11 cellular contexts compared by ENCODE assay signal in the genomic region with DNA sequence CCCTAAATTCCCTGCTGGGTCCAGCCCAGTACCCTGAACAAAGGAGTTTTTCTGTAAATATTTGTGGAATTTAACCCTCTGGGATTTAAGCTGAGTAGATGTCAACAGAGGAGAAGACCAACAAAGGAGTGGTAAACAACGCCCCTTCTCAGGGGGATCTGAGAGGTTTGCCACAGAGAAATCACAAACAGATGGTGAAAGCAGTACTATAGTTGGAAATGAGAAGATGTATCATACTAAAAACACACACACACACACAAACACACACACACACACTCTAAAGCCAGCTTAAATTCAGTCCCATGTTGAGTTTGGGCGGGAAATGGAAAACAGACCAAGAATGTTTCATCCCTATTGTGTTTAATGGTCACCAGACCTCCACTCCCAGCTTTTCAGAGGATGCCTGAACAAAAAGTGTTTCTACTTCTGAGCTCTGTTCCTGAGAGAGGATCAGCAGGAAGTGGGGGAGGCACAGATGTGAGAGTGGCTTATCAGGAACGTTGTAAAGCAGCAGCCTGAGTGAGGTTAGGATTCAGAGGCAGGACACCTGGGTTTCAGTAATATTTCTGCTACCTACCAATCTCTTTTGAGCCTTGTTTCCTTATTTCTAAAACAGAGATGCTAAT. TPM values are rescaled to one million over a fixed set of nuclear protein-coding genes. Genes with fewer than 3 reads are reported as not detected.
A peak's percentile ranks its signal among the peaks of the same experiment; 100 is the strongest.
DNase-seq lines count a peak whose midpoint lies in the region; ATAC-seq lines count a peak whose summit lies in the region.
"Had no signal": no experiment of that assay in that cellular context is flagged by ENCODE, and none has a peak within 500 bp of the region (broad histone marks: within the 10 kb centered on the region; RNA-seq: fewer than 3 reads in every experiment).

No MANE protein-coding gene starts in this region.

- H3K36me3 ChIP-seq in trophoblast cell (ENCODE audit: control insufficient read depth in 1 of 2, insufficient read depth in 2 of 2, low read length in 2 of 2): no peaks in the 10 kb centered on the region

- H3K4me2 ChIP-seq in trophoblast cell (ENCODE audit: low read length): peak overlapping the region; percentile 46

- no peaks in the 10 kb centered on the region for H3K27me3 Mint-ChIP-seq in effector memory CD8-positive, alpha-beta T cell

- peaks cover 65 to 77% of the 10 kb centered on the region in 2 donors for H3K4me1 Mint-ChIP-seq in effector memory CD8-positive, alpha-beta T cell (ENCODE audit: low read depth in 2 of 2)

- no peak overlapping the region for H4K12ac ChIP-seq in trophoblast cell (ENCODE audit: low read depth, low read length)

- no peak overlapping the region for H3K4me3 ChIP-seq in trophoblast cell (ENCODE audit: low read depth, low read length)

- peak overlapping the region; percentile 27 for H4K91ac ChIP-seq in trophoblast cell (ENCODE audit: low read depth, low read length)

- no peaks in the 10 kb centered on the region for H3K9me3 ChIP-seq in trophoblast cell (ENCODE audit: insufficient read depth, low read depth, low read length)

- peak overlapping the region; percentile 67 for H2BK120ac ChIP-seq in trophoblast cell (ENCODE audit: insufficient read depth, low read length, poor library complexity)

- H3K4ac ChIP-seq in trophoblast cell (ENCODE audit: low read depth, low read length): no peak overlapping the region

- peak overlapping the region; percentile 11 for H3K14ac ChIP-seq in trophoblast cell (ENCODE audit: low read length)

- H2BK12ac ChIP-seq in trophoblast cell (ENCODE audit: low read length): no peak overlapping the region

- H3K23ac ChIP-seq in trophoblast cell (ENCODE audit: low read length): no peak overlapping the region

- H3K27ac Mint-ChIP-seq in effector memory CD8-positive, alpha-beta T cell: peak overlapping the region; percentile 88 to 97

- no peak overlapping the region for H3K9ac ChIP-seq in trophoblast cell (ENCODE audit: low read length)

- H2AK5ac ChIP-seq in trophoblast cell (ENCODE audit: low read length): no peak overlapping the region

- H3K27ac ChIP-seq in trophoblast cell (ENCODE audit: low read depth, low read length): peak overlapping the region; percentile 73

- no peaks in the 10 kb centered on the region for H3K9me3 Mint-ChIP-seq in effector memory CD8-positive, alpha-beta T cell

- DNase-seq in NCI-H146 (lab: John Stamatoyannopoulos, UW) (peak; percentile 42), NCI-H146 treated with DMSO at 0.1 percent for 48 hours (lab: John Stamatoyannopoulos, UW; ENCODE audit: unreplicated experiment) (no peak), NCI-H82 treated with DMSO at 0.1 percent for 48 hours (lab: John Stamatoyannopoulos, UW; ENCODE audit: unreplicated experiment) (peak; percentile 19), trophoblast cell (peak in 1 of 2 donors; percentile 37), NCI-H128 (lab: John Stamatoyannopoulos, UW; ENCODE audit: unreplicated experiment) (no peak), SW 1271 (lab: John Stamatoyannopoulos, UW) (no peak)
- no peak for DNase-seq in effector memory CD8-positive, alpha-beta T cell
- DNase-seq: stimulated activated CD4-positive, alpha-beta T cell treated with anti-CD3 and anti-CD28 coated beads, Interleukin-2, amount 100 ng/mL, for 24 hours had no signal

- peaks cover 12 to 39% of the 10 kb centered on the region in 2 experiments for H3K4me1 ChIP-seq in trophoblast cell (ENCODE audit: control insufficient read depth in 1 of 2, insufficient read depth in 2 of 2, low read length in 2 of 2)

- H2BK5ac ChIP-seq in trophoblast cell (ENCODE audit: low read depth, low read length, poor library complexity): peak overlapping the region; percentile 70

- ATAC-seq in effector memory CD8-positive, alpha-beta T cell (replicated peaks): no peak
- no peak for ATAC-seq in HG03469 (IDR thresholded peaks at IDR 0.05; ENCODE audit: unreplicated experiment)
- ATAC-seq: HCT116 had no signal

- no peaks in the 10 kb centered on the region for H3K27me3 ChIP-seq in trophoblast cell (ENCODE audit: insufficient read depth, low read length)

- H2AFZ ChIP-seq in trophoblast cell (ENCODE audit: insufficient read depth, low read length, poor library complexity): no peak overlapping the region

- H3K79me2 ChIP-seq in trophoblast cell (ENCODE audit: control insufficient read depth, insufficient read depth, low read length, poor library complexity): no peaks in the 10 kb centered on the region

- peak overlapping the region; percentile 92 to 94 for H3K4me3 Mint-ChIP-seq in effector memory CD8-positive, alpha-beta T cell

- WGBS in trophoblast cell (ENCODE audit: extremely low coverage, insufficient coverage, insufficient read length): no CpG with 5 or more reads among the region's 3 CpGs

- H4K8ac ChIP-seq in trophoblast cell (ENCODE audit: low read depth, low read length): peak overlapping the region; percentile 0

- H3K79me1 ChIP-seq in trophoblast cell (ENCODE audit: low read length): peaks cover 33% of the 10 kb centered on the region

- peaks cover 49% of the 10 kb centered on the region for H3K36me3 Mint-ChIP-seq in effector memory CD8-positive, alpha-beta T cell (ENCODE audit: insufficient read depth)

- no peak overlapping the region for H3K18ac ChIP-seq in trophoblast cell (ENCODE audit: low read length)

RNA-seq across cellular contexts. Expression of gene BIN2, which starts 3.2 kb away (rescaled TPM):
- 1.5 and 1.6 TPM in 2 replicates for polyA plus RNA-seq in trophoblast cell (2013)
- polyA plus RNA-seq: fibroblast of lung had no signal

RNA-seq across cellular contexts. Expression of gene CELA1, which starts 25.7 kb away (rescaled TPM):
- polyA plus RNA-seq in trophoblast cell (2013): not detected in 2 replicates
- polyA plus RNA-seq: fibroblast of lung had no signal

RNA-seq across cellular contexts. Expression of gene SMAGP, which starts 50.6 kb away (rescaled TPM):
- polyA plus RNA-seq in trophoblast cell (2013): 119 and 122 TPM in 2 replicates

Comparison
In these comparisons a context has a peak if more than half of its experiments do, and no peak if none do; other contexts are left out.
1. DNase-seq: peak in NCI-H146 (single experiment) and NCI-H82 treated with DMSO at 0.1 percent for 48 hours (single experiment); none in NCI-H146 treated with DMSO at 0.1 percent for 48 hours (single experiment), effector memory CD8-positive, alpha-beta T cell (0 of 3), NCI-H128 (single experiment) and SW 1271 (0 of 2).